ENCODE assay signal across 31 cellular contexts in the genomic region with DNA sequence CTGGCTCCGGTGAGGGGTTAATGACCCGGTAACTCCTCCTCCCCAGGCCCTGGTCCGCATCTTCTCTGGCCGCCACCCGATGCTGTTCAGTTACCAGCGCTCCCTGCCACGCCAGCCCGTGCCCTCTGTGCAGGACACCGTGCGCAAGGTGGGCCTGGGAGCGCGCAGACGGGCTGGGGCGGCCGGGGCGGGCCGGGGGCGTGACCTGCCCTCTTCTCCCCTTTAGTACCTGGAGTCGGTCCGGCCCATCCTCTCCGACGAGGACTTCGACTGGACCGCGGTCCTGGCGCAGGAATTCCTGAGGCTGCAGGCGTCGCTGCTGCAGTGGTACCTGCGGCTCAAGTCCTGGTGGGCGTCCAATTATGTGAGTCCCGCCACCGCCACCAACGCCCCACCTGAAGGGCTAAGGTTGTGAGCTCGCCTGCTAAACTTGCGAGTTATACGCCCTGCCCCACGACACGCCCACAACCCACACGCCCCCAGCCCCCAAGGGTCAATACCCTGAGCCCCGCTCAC. TPM values are rescaled to one million over a fixed set of nuclear protein-coding genes. Genes with fewer than 3 reads are reported as not detected.
A peak's percentile ranks its signal among the peaks of the same experiment; 100 is the strongest.
DNase-seq lines count a peak whose midpoint lies in the region; ATAC-seq and TF ChIP-seq lines count a peak whose summit lies in the region.
"Had no signal": no experiment of that assay in that cellular context is flagged by ENCODE, and none has a peak within 500 bp of the region (broad histone marks: within the 10 kb centered on the region; RNA-seq: fewer than 3 reads in every experiment).

No MANE protein-coding gene starts in this region.

- H3K79me2 ChIP-seq in Karpas-422 (ENCODE audit: low read length) (no peaks in the 10 kb centered on the region), neural progenitor cell (ENCODE audit: low read depth) (no peaks in the 10 kb centered on the region)

- H3K27ac Mint-ChIP-seq in activated naive CD8-positive, alpha-beta T cell treated with anti-CD3 and anti-CD28 coated beads, Interleukin-2, amount 10 ng/mL, durations not matched to agents 7 days and 5 days, result no peak overlapping the region
- H3K27ac Mint-ChIP-seq in activated naive CD8-positive, alpha-beta T cell treated with anti-CD3 and anti-CD28 coated beads, Interleukin-2, amount 50 U/mL, for 24 hours, result no peak overlapping the region
- no peak overlapping the region for H3K27ac Mint-ChIP-seq in type B pancreatic cell
- H3K27ac Mint-ChIP-seq in neural progenitor cell, result no peak overlapping the region
- H3K27ac Mint-ChIP-seq: activated naive CD4-positive, alpha-beta T cell treated with anti-CD3 and anti-CD28 coated beads, Interleukin-2, amount 10 ng/mL, durations not matched to agents 7 days and 5 days had no signal

- H3K27me3 ChIP-seq in Karpas-422 (ENCODE audit: low read length) (no peaks in the 10 kb centered on the region), colonic mucosa (no peaks in the 10 kb centered on the region), neural progenitor cell (no peaks in the 10 kb centered on the region)
- H3K27me3 ChIP-seq: BLaER1, cardiac muscle cell, upper lobe of left lung had no signal

- H3K4me3 ChIP-seq in Karpas-422 (ENCODE audit: low read length) (no peak overlapping the region), colonic mucosa (no peak overlapping the region), neural progenitor cell (no peak overlapping the region)
- H3K4me3 ChIP-seq: BLaER1, cardiac muscle cell, esophagus muscularis mucosa, gastrocnemius medialis, HAP-1, left lung, psoas muscle, upper lobe of left lung had no signal

- TF ChIP-seq CTCF in type B pancreatic cell (conservative IDR thresholded peaks at IDR 0.05) (no peak), colonic mucosa (IDR thresholded peaks at IDR 0.05) (no peak), neural progenitor cell (IDR thresholded peaks at IDR 0.05) (no peak)

- intact Hi-C loops in colonic mucosa (cut with DNase I) (no loop called here), Right ventricle myocardium inferior (cut with DNase I) (no loop called here)

- no peak overlapping the region for H3K9ac ChIP-seq in Karpas-422 (ENCODE audit: low read length)
- H3K9ac ChIP-seq in colonic mucosa (ENCODE audit: low read depth in 2 of 2, low read length in 2 of 2), result no peak overlapping the region
- no peak overlapping the region for H3K9ac ChIP-seq in neural progenitor cell
- H3K9ac ChIP-seq: BLaER1, KMS-11 had no signal

- H3K27ac ChIP-seq in Karpas-422 (ENCODE audit: low read length) (no peak overlapping the region), colonic mucosa (no peak overlapping the region), neural progenitor cell (no peak overlapping the region)
- H3K27ac ChIP-seq: BLaER1, cardiac muscle cell, esophagus muscularis mucosa, gastrocnemius medialis, KMS-11, left lung, neutrophil, psoas muscle, upper lobe of left lung, WERI-Rb-1 had no signal

- no peaks in the 10 kb centered on the region for H3K9me2 ChIP-seq in Karpas-422 (replicated peaks; ENCODE audit: insufficient read depth, low read length)

- H3K9me3 ChIP-seq in Karpas-422 (ENCODE audit: low read length) (no peaks in the 10 kb centered on the region), colonic mucosa (no peaks in the 10 kb centered on the region), neural progenitor cell (ENCODE audit: low read depth) (no peaks in the 10 kb centered on the region)
- H3K9me3 ChIP-seq: BLaER1, esophagus muscularis mucosa, gastrocnemius medialis, HAP-1, left lung, neutrophil, psoas muscle, upper lobe of left lung had no signal

- H3K4me1 Mint-ChIP-seq in activated naive CD8-positive, alpha-beta T cell treated with anti-CD3 and anti-CD28 coated beads, Interleukin-2, amount 10 ng/mL, durations not matched to agents 7 days and 5 days, result no peaks in the 10 kb centered on the region
- H3K4me1 Mint-ChIP-seq in activated naive CD8-positive, alpha-beta T cell treated with anti-CD3 and anti-CD28 coated beads, Interleukin-2, amount 50 U/mL, for 24 hours, result no peaks in the 10 kb centered on the region
- H3K4me1 Mint-ChIP-seq in type B pancreatic cell (ENCODE audit: unreplicated experiment), result no peaks in the 10 kb centered on the region
- H3K4me1 Mint-ChIP-seq in neural progenitor cell, result no peaks in the 10 kb centered on the region
- H3K4me1 Mint-ChIP-seq: activated naive CD4-positive, alpha-beta T cell treated with anti-CD3 and anti-CD28 coated beads, Interleukin-2, amount 10 ng/mL, durations not matched to agents 7 days and 5 days had no signal

- H3K4me2 ChIP-seq in Karpas-422 (ENCODE audit: low read depth, low read length, poor library complexity, severe bottlenecking), result no peak overlapping the region
- H3K4me2 ChIP-seq in neural progenitor cell, result no peak overlapping the region
- H3K4me2 ChIP-seq: BLaER1, KMS-11 had no signal

- H4K20me1 ChIP-seq in Karpas-422 (ENCODE audit: insufficient read depth, low read depth, low read length), result no peaks in the 10 kb centered on the region
- no peaks in the 10 kb centered on the region for H4K20me1 ChIP-seq in neural progenitor cell (ENCODE audit: low read depth)
- H4K20me1 ChIP-seq: BLaER1 had no signal

- DNase-seq in activated naive CD8-positive, alpha-beta T cell treated with anti-CD3 and anti-CD28 coated beads, Interleukin-2, amount 10 ng/mL, durations not matched to agents 7 days and 5 days, result no peak
- no peak for DNase-seq in activated naive CD8-positive, alpha-beta T cell treated with anti-CD3 and anti-CD28 coated beads, Interleukin-2, amount 50 U/mL, for 24 hours
- DNase-seq in Karpas-422 (peak; percentile 53), left lobe of liver (ENCODE audit: low spot score) (no peak), type B pancreatic cell (ENCODE audit: extremely low spot score, unreplicated experiment) (peak; percentile 67), colonic mucosa (no peak), Right ventricle myocardium inferior (ENCODE audit: missing footprints) (no peak), neural progenitor cell (ENCODE audit: low spot score) (no peak)
- DNase-seq: activated CD4-positive, alpha-beta T cell treated with anti-CD3 and anti-CD28 coated beads, Interleukin-2, amount 50 U/mL, for 1 hour; activated naive CD4-positive, alpha-beta T cell treated with anti-CD3 and anti-CD28 coated beads, Interleukin-2, amount 10 ng/mL, durations not matched to agents 7 days and 5 days; activated T-cell treated with anti-CD3 and anti-CD28 coated beads, Interleukin-2, amount 50 U/mL, for 4 hours; anterior cingulate cortex; DMS79 treated with DMSO at 0.1 percent for 48 hours; gastrocnemius medialis; left lung; mesendoderm; NCI-H1417 treated with DMSO at 0.1 percent for 48 hours; NCI-H446 treated with DMSO at 0.1 percent for 48 hours; NK-92 treated with Interleukin-12 subunit alpha and Interleukin-12 subunit beta, amount 100 ng/mL, for 24 hours; psoas muscle; SHP77 treated with DMSO at 0.1 percent for 48 hours; SW 1271; T-helper 9 cell; WERI-Rb-1 had no signal

- H3F3A ChIP-seq in neural progenitor cell (ENCODE audit: low read depth), result peaks cover 13% of the 10 kb centered on the region

- no peaks in the 10 kb centered on the region for H3K36me3 Mint-ChIP-seq in activated naive CD8-positive, alpha-beta T cell treated with anti-CD3 and anti-CD28 coated beads, Interleukin-2, amount 10 ng/mL, durations not matched to agents 7 days and 5 days
- no peaks in the 10 kb centered on the region for H3K36me3 Mint-ChIP-seq in activated naive CD8-positive, alpha-beta T cell treated with anti-CD3 and anti-CD28 coated beads, Interleukin-2, amount 50 U/mL, for 24 hours (ENCODE audit: low read depth)
- no peaks in the 10 kb centered on the region for H3K36me3 Mint-ChIP-seq in type B pancreatic cell
- peaks cover 18% of the 10 kb centered on the region for H3K36me3 Mint-ChIP-seq in neural progenitor cell
- H3K36me3 Mint-ChIP-seq: activated naive CD4-positive, alpha-beta T cell treated with anti-CD3 and anti-CD28 coated beads, Interleukin-2, amount 10 ng/mL, durations not matched to agents 7 days and 5 days had no signal

- H2AFZ ChIP-seq in Karpas-422 (ENCODE audit: low read length) (no peak overlapping the region), neural progenitor cell (replicated peaks) (no peak overlapping the region)

- POLR2A ChIA-PET in activated naive CD8-positive, alpha-beta T cell treated with anti-CD3 and anti-CD28 coated beads, Interleukin-2, amount 10 ng/mL, durations not matched to agents 7 days and 5 days (lab: Charles Lee), result no interaction called here

- H3K9me3 Mint-ChIP-seq in activated naive CD8-positive, alpha-beta T cell treated with anti-CD3 and anti-CD28 coated beads, Interleukin-2, amount 10 ng/mL, durations not matched to agents 7 days and 5 days, result no peaks in the 10 kb centered on the region
- no peaks in the 10 kb centered on the region for H3K9me3 Mint-ChIP-seq in activated naive CD8-positive, alpha-beta T cell treated with anti-CD3 and anti-CD28 coated beads, Interleukin-2, amount 50 U/mL, for 24 hours
- no peaks in the 10 kb centered on the region for H3K9me3 Mint-ChIP-seq in type B pancreatic cell
- no peaks in the 10 kb centered on the region for H3K9me3 Mint-ChIP-seq in neural progenitor cell
- H3K9me3 Mint-ChIP-seq: activated naive CD4-positive, alpha-beta T cell treated with anti-CD3 and anti-CD28 coated beads, Interleukin-2, amount 10 ng/mL, durations not matched to agents 7 days and 5 days; activated T-cell treated with anti-CD3 and anti-CD28 coated beads, Interleukin-2, amount 50 U/mL, for 4 hours had no signal

- peak; percentile 30 for ATAC-seq in activated naive CD8-positive, alpha-beta T cell treated with anti-CD3 and anti-CD28 coated beads, Interleukin-2, amount 10 ng/mL, durations not matched to agents 7 days and 5 days (ENCODE audit: low read depth)
- no peak for ATAC-seq in activated naive CD8-positive, alpha-beta T cell treated with anti-CD3 and anti-CD28 coated beads, Interleukin-2, amount 50 U/mL, for 24 hours
- ATAC-seq in left lobe of liver, result peak; percentile 39
- no peak for ATAC-seq in Right ventricle myocardium inferior
- ATAC-seq: gastrocnemius medialis, left lung, psoas muscle had no signal

- H3K27me3 Mint-ChIP-seq in activated naive CD8-positive, alpha-beta T cell treated with anti-CD3 and anti-CD28 coated beads, Interleukin-2, amount 10 ng/mL, durations not matched to agents 7 days and 5 days, result peaks cover 4% of the 10 kb centered on the region
- peaks cover 7% of the 10 kb centered on the region for H3K27me3 Mint-ChIP-seq in activated naive CD8-positive, alpha-beta T cell treated with anti-CD3 and anti-CD28 coated beads, Interleukin-2, amount 50 U/mL, for 24 hours
- H3K27me3 Mint-ChIP-seq in type B pancreatic cell (no peaks in the 10 kb centered on the region), neural progenitor cell (ENCODE audit: insufficient read depth, low read depth) (peaks cover 7% of the 10 kb centered on the region)

- H3K36me3 ChIP-seq in Karpas-422 (ENCODE audit: insufficient read depth, low read length) (no peaks in the 10 kb centered on the region), colonic mucosa (no peaks in the 10 kb centered on the region), neural progenitor cell (no peaks in the 10 kb centered on the region)
- H3K36me3 ChIP-seq: BLaER1, cardiac muscle cell, gastrocnemius medialis, HAP-1, left lung, neutrophil, upper lobe of left lung had no signal

- no peaks in the 10 kb centered on the region for H3K4me1 ChIP-seq in Karpas-422 (ENCODE audit: low read length)
- no peaks in the 10 kb centered on the region for H3K4me1 ChIP-seq in colonic mucosa
- no peaks in the 10 kb centered on the region for H3K4me1 ChIP-seq in neural progenitor cell
- H3K4me1 ChIP-seq: BLaER1, esophagus muscularis mucosa, gastrocnemius medialis, HAP-1, left lung, psoas muscle, upper lobe of left lung had no signal

- no peak overlapping the region for H3K4me3 Mint-ChIP-seq in activated naive CD8-positive, alpha-beta T cell treated with anti-CD3 and anti-CD28 coated beads, Interleukin-2, amount 10 ng/mL, durations not matched to agents 7 days and 5 days
- no peak overlapping the region for H3K4me3 Mint-ChIP-seq in activated naive CD8-positive, alpha-beta T cell treated with anti-CD3 and anti-CD28 coated beads, Interleukin-2, amount 50 U/mL, for 24 hours
- H3K4me3 Mint-ChIP-seq in type B pancreatic cell (no peak overlapping the region), neural progenitor cell (no peak overlapping the region)
- H3K4me3 Mint-ChIP-seq: activated naive CD4-positive, alpha-beta T cell treated with anti-CD3 and anti-CD28 coated beads, Interleukin-2, amount 10 ng/mL, durations not matched to agents 7 days and 5 days; activated T-cell treated with anti-CD3 and anti-CD28 coated beads, Interleukin-2, amount 50 U/mL, for 4 hours had no signal

RNA-seq across cellular contexts. Expression of gene CPT1C, which starts 10.4 kb away (rescaled TPM):
- total RNA-seq in activated naive CD8-positive, alpha-beta T cell treated with anti-CD3 and anti-CD28 coated beads, Interleukin-2, amount 10 ng/mL, durations not matched to agents 7 days and 5 days, result 1 to 10 TPM; 2.1 to 4.1 TPM
- total RNA-seq in Karpas-422 (2014; rRNA removed; shearing (Covaris generic); ENCODE audit: low replicate concordance), result 0.26 and 1.3 TPM in 2 replicates
- total RNA-seq in left lobe of liver (0.91 TPM), type B pancreatic cell (ENCODE audit: low replicate concordance) (7.8 and 65.0 TPM in 2 replicates), colonic mucosa (1 to 10 TPM; 1.2 to 2.0 TPM), Right ventricle myocardium inferior (2.9 TPM), neural progenitor cell (ENCODE audit: low replicate concordance) (51.7 and 105 TPM in 2 replicates)

RNA-seq across cellular contexts. Expression of gene ADM5, which starts 11.9 kb away (rescaled TPM):
- 1 to 10 TPM; 4.1 to 4.3 TPM for total RNA-seq in activated naive CD8-positive, alpha-beta T cell treated with anti-CD3 and anti-CD28 coated beads, Interleukin-2, amount 10 ng/mL, durations not matched to agents 7 days and 5 days
- total RNA-seq in Karpas-422 (2014; rRNA removed; shearing (Covaris generic); ENCODE audit: low replicate concordance), result 4.0 and 12.0 TPM in 2 replicates
- total RNA-seq in left lobe of liver, result 0.86 TPM
- total RNA-seq in type B pancreatic cell (ENCODE audit: low replicate concordance), result 1.7 and 3.2 TPM in 2 replicates
- total RNA-seq in colonic mucosa, result 1 to 10 TPM in 1 of 2 donors, under 1 TPM in 1; 0.24 to 2.0 TPM
- total RNA-seq in Right ventricle myocardium inferior, result 0.84 TPM
- 6.0 and 9.4 TPM in 2 replicates for total RNA-seq in neural progenitor cell (ENCODE audit: low replicate concordance)

RNA-seq across cellular contexts. Expression of gene PRMT1, which starts 24.3 kb away (rescaled TPM):
- 100 to 1,000 TPM; 118 to 123 TPM for total RNA-seq in activated naive CD8-positive, alpha-beta T cell treated with anti-CD3 and anti-CD28 coated beads, Interleukin-2, amount 10 ng/mL, durations not matched to agents 7 days and 5 days
- total RNA-seq in Karpas-422 (2014; rRNA removed; shearing (Covaris generic); ENCODE audit: low replicate concordance), result 293 and 522 TPM in 2 replicates
- total RNA-seq in left lobe of liver (28.7 TPM), type B pancreatic cell (ENCODE audit: low replicate concordance) (131 and 195 TPM in 2 replicates), colonic mucosa (100 to 1,000 TPM in 1 of 2 donors, 10 to 100 TPM in 1; 81.3 to 177 TPM), Right ventricle myocardium inferior (122 TPM), neural progenitor cell (ENCODE audit: low replicate concordance) (480 and 755 TPM in 2 replicates)

RNA-seq across cellular contexts. Expression of gene BCL2L12, which starts 35.6 kb away (rescaled TPM):
- total RNA-seq in activated naive CD8-positive, alpha-beta T cell treated with anti-CD3 and anti-CD28 coated beads, Interleukin-2, amount 10 ng/mL, durations not matched to agents 7 days and 5 days, result 10 to 100 TPM; 63.4 to 71.3 TPM
- 25.6 and 35.4 TPM in 2 replicates for total RNA-seq in Karpas-422 (2014; rRNA removed; shearing (Covaris generic); ENCODE audit: low replicate concordance)
- 13.7 TPM for total RNA-seq in left lobe of liver
- 40.8 and 49.2 TPM in 2 replicates for total RNA-seq in type B pancreatic cell (ENCODE audit: low replicate concordance)
- 10 to 100 TPM; 17.4 to 60.9 TPM for total RNA-seq in colonic mucosa
- 10.6 TPM for total RNA-seq in Right ventricle myocardium inferior
- 6.1 and 41.8 TPM in 2 replicates for total RNA-seq in neural progenitor cell (ENCODE audit: low replicate concordance)

RNA-seq across cellular contexts. Expression of gene IRF3, which starts 35.7 kb away (rescaled TPM):
- 100 to 1,000 TPM; 198 to 205 TPM for total RNA-seq in activated naive CD8-positive, alpha-beta T cell treated with anti-CD3 and anti-CD28 coated beads, Interleukin-2, amount 10 ng/mL, durations not matched to agents 7 days and 5 days
- 78.2 and 293 TPM in 2 replicates for total RNA-seq in Karpas-422 (2014; rRNA removed; shearing (Covaris generic); ENCODE audit: low replicate concordance)
- total RNA-seq in left lobe of liver (50.1 TPM), type B pancreatic cell (ENCODE audit: low replicate concordance) (81.4 and 86.6 TPM in 2 replicates), colonic mucosa (100 to 1,000 TPM in 1 of 2 donors, 10 to 100 TPM in 1; 62.9 to 190 TPM), Right ventricle myocardium inferior (36.4 TPM), neural progenitor cell (ENCODE audit: low replicate concordance) (29.5 and 65.1 TPM in 2 replicates)

Comparison
In these comparisons a context has a peak if more than half of its experiments do, and no peak if none do; other contexts are left out.
1. ATAC-seq: peak in activated naive CD8-positive, alpha-beta T cell treated with anti-CD3 and anti-CD28 coated beads, Interleukin-2, amount 10 ng/mL, durations not matched to agents 7 days and 5 days (single experiment) and left lobe of liver (single experiment); none in activated naive CD8-positive, alpha-beta T cell treated with anti-CD3 and anti-CD28 coated beads, Interleukin-2, amount 50 U/mL, for 24 hours (single experiment) and Right ventricle myocardium inferior (single experiment).
2. DNase-seq: peak in Karpas-422 (single experiment) and type B pancreatic cell (single experiment); none in activated naive CD8-positive, alpha-beta T cell treated with anti-CD3 and anti-CD28 coated beads, Interleukin-2, amount 10 ng/mL, durations not matched to agents 7 days and 5 days (single experiment), activated naive CD8-positive, alpha-beta T cell treated with anti-CD3 and anti-CD28 coated beads, Interleukin-2, amount 50 U/mL, for 24 hours (single experiment), left lobe of liver (single experiment), colonic mucosa (single experiment), Right ventricle myocardium inferior (single experiment) and neural progenitor cell (single experiment).